In genomic region chr16:30406911-30407793, GRCh38 we compare ENCODE assay signal across 8 cellular contexts. TPM values are rescaled to one million over a fixed set of nuclear protein-coding genes. Genes with fewer than 3 reads are reported as not detected.
DNase-seq lines count a peak whose midpoint lies in the region; ATAC-seq and TF ChIP-seq lines count a peak whose summit lies in the region.

Gene ZNF771, plus strand, starts transcription at chr16:30407606. Its CDS starts 448 bp downstream, at chr16:30408054.

- peak within 1 kb of the TSS; percentile 68 for H3K9ac ChIP-seq in neural cell (ENCODE audit: low read length)

- H2AFZ ChIP-seq in neural cell (ENCODE audit: low read depth, low read length), result peak within 1 kb of the TSS; percentile 65

- TF ChIP-seq CTCF in neural cell (IDR thresholded peaks at IDR 0.05; ENCODE audit: poor library complexity, severe bottlenecking), result peak; percentile 38

- no peaks in the 10 kb centered on the region for H3K9me3 ChIP-seq in neural cell (ENCODE audit: low read length)

- peak within 1 kb of the TSS; percentile 95 to 98 for H3K27ac Mint-ChIP-seq in stimulated activated naive CD8-positive, alpha-beta T cell treated with anti-CD3 and anti-CD28 coated beads, Interleukin-15, amount 100 ng/mL, for 72 hours

- in situ Hi-C loops in KBM-7 (cut with MboI; ENCODE audit: low pct_unique_long_range_greater_than_20kb, low sequenced_read_pairs), result loop anchor here (10.0 kb wide), 1 partner anchor 52 kb away; the partner anchor contains the start of gene CD2BP2

- no peak for TF ChIP-seq RAD21 in neural cell (conservative IDR thresholded peaks at IDR 0.05)

- no peaks in the 10 kb centered on the region for H3K9me2 ChIP-seq in neural cell (ENCODE audit: insufficient read depth, low read length)

- H3K27ac ChIP-seq in neural cell (ENCODE audit: low read length), result no peak within 1 kb of the TSS

- DNase-seq in DMS79 treated with DMSO at 0.1 percent for 48 hours (lab: John Stamatoyannopoulos, UW) (peak; percentile 73), KBM-7 (peak; percentile 92), RPMI8226 (peak; percentile 98), fibroblast of the conjunctiva (ENCODE audit: low read depth) (peak; percentile 72)
- DNase-seq in activated effector memory CD4-positive, alpha-beta T cell treated with Interleukin-2 at 50 U/mL for 16 hours, result peak; percentile 88
- peak; percentile 90 for DNase-seq in stimulated activated naive CD8-positive, alpha-beta T cell treated with anti-CD3 and anti-CD28 coated beads, Interleukin-15, amount 100 ng/mL, for 72 hours

- H3K27me3 ChIP-seq in neural cell (ENCODE audit: insufficient read depth, low read depth, low read length), result no peaks in the 10 kb centered on the region

- H3K4me3 Mint-ChIP-seq in stimulated activated naive CD8-positive, alpha-beta T cell treated with anti-CD3 and anti-CD28 coated beads, Interleukin-15, amount 100 ng/mL, for 72 hours, result peak within 1 kb of the TSS; percentile 88 to 93

- TF ChIP-seq EP300 in neural cell (conservative IDR thresholded peaks at IDR 0.05; ENCODE audit: poor library complexity, severe bottlenecking), result no peak

- H4K20me1 ChIP-seq in neural cell (ENCODE audit: insufficient read depth), result no peaks in the 10 kb centered on the region

- peak within 1 kb of the TSS; percentile 71 for H3K4me3 ChIP-seq in neural cell (ENCODE audit: low read length)

- H3K4me1 Mint-ChIP-seq in stimulated activated naive CD8-positive, alpha-beta T cell treated with anti-CD3 and anti-CD28 coated beads, Interleukin-15, amount 100 ng/mL, for 72 hours, result peaks cover 27% of the 10 kb centered on the region

- peaks cover 5% of the 10 kb centered on the region for H3K79me2 ChIP-seq in neural cell (replicated peaks; ENCODE audit: insufficient read depth, low read length)

- H3K27me3 Mint-ChIP-seq in stimulated activated naive CD8-positive, alpha-beta T cell treated with anti-CD3 and anti-CD28 coated beads, Interleukin-15, amount 100 ng/mL, for 72 hours, result peaks cover 7% of the 10 kb centered on the region

- no peak within 1 kb of the TSS for H3K4me2 ChIP-seq in neural cell (ENCODE audit: low read length)

- no peaks in the 10 kb centered on the region for H3K36me3 ChIP-seq in neural cell (ENCODE audit: insufficient read depth, low read length)

- no peaks in the 10 kb centered on the region for H3F3A ChIP-seq in neural cell (ENCODE audit: insufficient read depth, low read length, poor library complexity, severe bottlenecking)

- no peaks in the 10 kb centered on the region for H3K9me3 Mint-ChIP-seq in stimulated activated naive CD8-positive, alpha-beta T cell treated with anti-CD3 and anti-CD28 coated beads, Interleukin-15, amount 100 ng/mL, for 72 hours

- peak; percentile 77 for ATAC-seq in GM21576 (IDR thresholded peaks at IDR 0.05; ENCODE audit: unreplicated experiment)
- ATAC-seq in stimulated activated naive CD8-positive, alpha-beta T cell treated with anti-CD3 and anti-CD28 coated beads, Interleukin-15, amount 100 ng/mL, for 72 hours, result peak; percentile 89

TF ChIP-seq in neural cell, 6 proteins besides CTCF, POLR2A, EP300 and RAD21:
- TF ChIP-seq SMC3 (conservative IDR thresholded peaks at IDR 0.05; ENCODE audit: poor library complexity) (no peak), REST (IDR thresholded peaks at IDR 0.05; ENCODE audit: borderline replicate concordance) (peak; percentile 52), POLR2AphosphoS5 (IDR thresholded peaks at IDR 0.05) (peak; percentile 47), EZH2 (IDR thresholded peaks at IDR 0.05; ENCODE audit: borderline replicate concordance, insufficient read depth, low read length, poor library complexity, severe bottlenecking) (no peak), MXI1 (conservative IDR thresholded peaks at IDR 0.05; ENCODE audit: poor library complexity, severe bottlenecking) (peak; percentile 72), TAF1 (IDR thresholded peaks at IDR 0.05; ENCODE audit: low read depth) (no peak)

RNA-seq across cellular contexts. Expression of gene ZNF771, which starts in this region (rescaled TPM):
- 10.2 and 11.7 TPM in 2 replicates for polyA plus RNA-seq in neural cell
- polyA minus RNA-seq in neural cell, result 7.1 and 7.6 TPM in 2 replicates
